15 cellular contexts compared by ENCODE assay signal in genomic region chr3:121658716-121659435, GRCh38. TPM values are rescaled to one million over a fixed set of nuclear protein-coding genes. Genes with fewer than 3 reads are reported as not detected.
A peak's percentile ranks its signal among the peaks of the same experiment; 100 is the strongest.
DNase-seq lines count a peak whose midpoint lies in the region; ATAC-seq and TF ChIP-seq lines count a peak whose summit lies in the region.
"Had no signal": no experiment of that assay in that cellular context is flagged by ENCODE, and none has a peak within 500 bp of the region (broad histone marks: within the 10 kb centered on the region; RNA-seq: fewer than 3 reads in every experiment).

No MANE protein-coding gene starts in this region.

- H3K27me3 Mint-ChIP-seq in T-helper 2 cell treated with Interferon-gamma antibody and Interleukin-4, amounts not matched to agents 5 μg/mL and 100 μg/mL, for 36 hours (ENCODE audit: low read depth) = no peaks in the 10 kb centered on the region

- no peak for DNase-seq in T-helper 2 cell treated with Interferon-gamma antibody and Interleukin-4, amounts not matched to agents 5 μg/mL and 100 μg/mL, for 36 hours (ENCODE audit: low spot score)
- DNase-seq in T-helper 2 cell = no peak
- no peak for DNase-seq in colonic mucosa
- DNase-seq in stimulated activated effector memory CD8-positive, alpha-beta T cell treated with anti-CD3 and anti-CD28 coated beads, Interleukin-12 subunit alpha, Interleukin-12 subunit beta, amount 100 ng/mL, for 72 hours (ENCODE audit: low spot score in 2 of 2) = no peak
- no peak for DNase-seq in globus pallidus (ENCODE audit: low spot score)
- DNase-seq in brain microvascular endothelial cell = no peak
- DNase-seq in central memory CD4-positive, alpha-beta T cell = no peak
- DNase-seq: 8988T, Calu3, head of caudate nucleus, left lung, NCI-H1694 treated with DMSO at 0.1 percent for 48 hours, NCI-H69, Right ventricle myocardium superior had no signal

- in situ Hi-C loops in brain microvascular endothelial cell (cut with HindIII; ENCODE audit: low pct_ligation_motif_present, low sequenced_read_pairs) = no loop called here

- peaks cover 81% of the 10 kb centered on the region for H3K36me3 Mint-ChIP-seq in T-helper 2 cell treated with Interferon-gamma antibody and Interleukin-4, amounts not matched to agents 5 μg/mL and 100 μg/mL, for 36 hours (ENCODE audit: low read depth)
- peaks cover 71% of the 10 kb centered on the region for H3K36me3 Mint-ChIP-seq in stimulated activated effector memory CD8-positive, alpha-beta T cell treated with anti-CD3 and anti-CD28 coated beads, Interleukin-12 subunit alpha, Interleukin-12 subunit beta, amount 100 ng/mL, for 72 hours

- no peaks in the 10 kb centered on the region for H3K9me2 ChIP-seq in Loucy (replicated peaks; ENCODE audit: low read depth, low read length)

- no peak overlapping the region for H2AFZ ChIP-seq in Loucy (ENCODE audit: low read length)

- H3K27me3 ChIP-seq in Loucy (ENCODE audit: insufficient read depth, low read length, poor library complexity, severe bottlenecking) = no peaks in the 10 kb centered on the region
- no peaks in the 10 kb centered on the region for H3K27me3 ChIP-seq in colonic mucosa
- no peaks in the 10 kb centered on the region for H3K27me3 ChIP-seq in brain microvascular endothelial cell (replicated peaks)
- H3K27me3 ChIP-seq: left lung had no signal

- no peak for ATAC-seq in stimulated activated effector memory CD8-positive, alpha-beta T cell treated with anti-CD3 and anti-CD28 coated beads, Interleukin-12 subunit alpha, Interleukin-12 subunit beta, amount 100 ng/mL, for 72 hours
- ATAC-seq: left lung had no signal

- TF ChIP-seq CTCF in Loucy (conservative IDR thresholded peaks at IDR 0.05; ENCODE audit: low read length) (no peak), colonic mucosa (IDR thresholded peaks at IDR 0.05) (no peak), brain microvascular endothelial cell (IDR thresholded peaks at IDR 0.05; ENCODE audit: low read depth, low read length, missing control alignments) (no peak)

- H3K4me2 ChIP-seq in Loucy (ENCODE audit: low read depth, low read length, poor library complexity, severe bottlenecking) = peak overlapping the region; percentile 93

- H3K9me3 Mint-ChIP-seq in T-helper 2 cell treated with Interferon-gamma antibody and Interleukin-4, amounts not matched to agents 5 μg/mL and 100 μg/mL, for 36 hours = peaks cover 6% of the 10 kb centered on the region
- no peaks in the 10 kb centered on the region for H3K9me3 Mint-ChIP-seq in stimulated activated effector memory CD8-positive, alpha-beta T cell treated with anti-CD3 and anti-CD28 coated beads, Interleukin-12 subunit alpha, Interleukin-12 subunit beta, amount 100 ng/mL, for 72 hours

- intact Hi-C loops in colonic mucosa (cut with DNase I) = no loop called here

- H3K36me3 ChIP-seq in Loucy (ENCODE audit: insufficient read depth, low read length) (peaks cover 25% of the 10 kb centered on the region; the same call in 1 of the 2 replicates), colonic mucosa (no peaks in the 10 kb centered on the region), brain microvascular endothelial cell (replicated peaks) (peaks cover 6% of the 10 kb centered on the region)

- peak overlapping the region; percentile 67 for H3K9ac ChIP-seq in Loucy (ENCODE audit: low read depth, low read length, poor library complexity, severe bottlenecking)
- no peak overlapping the region for H3K9ac ChIP-seq in colonic mucosa (ENCODE audit: low read depth in 2 of 2, low read length in 2 of 2)

- peak overlapping the region; percentile 95 for H3K4me3 Mint-ChIP-seq in T-helper 2 cell treated with Interferon-gamma antibody and Interleukin-4, amounts not matched to agents 5 μg/mL and 100 μg/mL, for 36 hours
- H3K4me3 Mint-ChIP-seq in stimulated activated effector memory CD8-positive, alpha-beta T cell treated with anti-CD3 and anti-CD28 coated beads, Interleukin-12 subunit alpha, Interleukin-12 subunit beta, amount 100 ng/mL, for 72 hours = peak overlapping the region; percentile 87

- H3K79me2 ChIP-seq in Loucy (ENCODE audit: insufficient read depth, low read length) = peaks cover 30% of the 10 kb centered on the region

- peaks cover 45% of the 10 kb centered on the region for H3K4me1 ChIP-seq in Loucy (ENCODE audit: insufficient read depth, low read length, poor library complexity, severe bottlenecking)
- no peaks in the 10 kb centered on the region for H3K4me1 ChIP-seq in colonic mucosa

- H4K20me1 ChIP-seq in Loucy (ENCODE audit: insufficient read depth, low read length, poor library complexity, severe bottlenecking) = peaks cover 22% of the 10 kb centered on the region

- H3F3A ChIP-seq in Loucy (ENCODE audit: low read depth) = no peaks in the 10 kb centered on the region

- peak overlapping the region; percentile 99 for H3K27ac Mint-ChIP-seq in T-helper 2 cell treated with Interferon-gamma antibody and Interleukin-4, amounts not matched to agents 5 μg/mL and 100 μg/mL, for 36 hours
- peak overlapping the region; percentile 97 for H3K27ac Mint-ChIP-seq in stimulated activated effector memory CD8-positive, alpha-beta T cell treated with anti-CD3 and anti-CD28 coated beads, Interleukin-12 subunit alpha, Interleukin-12 subunit beta, amount 100 ng/mL, for 72 hours

- H3K9me3 ChIP-seq in Loucy (ENCODE audit: insufficient read depth, low read depth, low read length) = no peaks in the 10 kb centered on the region
- H3K9me3 ChIP-seq in colonic mucosa = no peaks in the 10 kb centered on the region
- H3K9me3 ChIP-seq: left lung had no signal

- peaks cover 60% of the 10 kb centered on the region for H3K4me1 Mint-ChIP-seq in T-helper 2 cell treated with Interferon-gamma antibody and Interleukin-4, amounts not matched to agents 5 μg/mL and 100 μg/mL, for 36 hours (ENCODE audit: low read depth)
- H3K4me1 Mint-ChIP-seq in stimulated activated effector memory CD8-positive, alpha-beta T cell treated with anti-CD3 and anti-CD28 coated beads, Interleukin-12 subunit alpha, Interleukin-12 subunit beta, amount 100 ng/mL, for 72 hours = peaks cover 66% of the 10 kb centered on the region

- H3K4me3 ChIP-seq in Loucy (ENCODE audit: low read length, poor library complexity, severe bottlenecking) = peak overlapping the region; percentile 80
- no peak overlapping the region for H3K4me3 ChIP-seq in colonic mucosa
- no peak overlapping the region for H3K4me3 ChIP-seq in brain microvascular endothelial cell (ENCODE audit: low read depth, low read length)

- H3K27ac ChIP-seq in colonic mucosa = peak overlapping the region; percentile 74
- H3K27ac ChIP-seq in brain microvascular endothelial cell = no peak overlapping the region

RNA-seq across cellular contexts. Expression of gene HCLS1, which starts 1.8 kb away (rescaled TPM):
- 1 to 10 TPM; 9.2 to 10.0 TPM for total RNA-seq in colonic mucosa
